ENCODE assay signal across 25 cellular contexts in genomic region chr5:10932426-10932825, GRCh38.
"Had no signal": no experiment of that assay in that cellular context is flagged by ENCODE, and none has a peak within 500 bp of the region (broad histone marks: within the 10 kb centered on the region; RNA-seq: fewer than 3 reads in every experiment).

No MANE protein-coding gene starts in this region.

- H3K4me1 Mint-ChIP-seq: activated CD4-positive, alpha-beta T cell treated with anti-CD3 and anti-CD28 coated beads, Interleukin-2, amount 10 ng/mL, durations not matched to agents 24 days and 14 days; activated T-helper 17 cell treated with anti-CD3 and anti-CD28 coated beads, Interleukin-2, amount 50 U/mL, for 72 hours had no signal

- H3K4me3 Mint-ChIP-seq: activated CD4-positive, alpha-beta T cell treated with anti-CD3 and anti-CD28 coated beads, Interleukin-2, amount 10 ng/mL, durations not matched to agents 24 days and 14 days; activated naive CD4-positive, alpha-beta T cell treated with anti-CD3 and anti-CD28 coated beads for 36 hours; activated naive CD8-positive, alpha-beta T cell; activated T-helper 17 cell treated with anti-CD3 and anti-CD28 coated beads, Interleukin-2, amount 50 U/mL, for 72 hours; T-helper 1 cell treated with Interleukin-12 subunit alpha and Interleukin-12 subunit beta and Interleukin-4 antibody, amounts not matched to agents 30 μg/mL and 1 μg/mL, for 36 hours; WTC11 had no signal

- H3K27me3 ChIP-seq: body of pancreas, Peyer's patch, SJSA1 had no signal

- DNase-seq: activated CD4-positive, alpha-beta T cell treated with anti-CD3 and anti-CD28 coated beads, Interleukin-2, amount 10 ng/mL, durations not matched to agents 24 days and 14 days; activated CD4-positive, alpha-beta T cell treated with anti-CD3 and anti-CD28 coated beads, Interleukin-2, amount 50 U/mL, for 48 hours; activated CD4-positive, CD25-positive, alpha-beta regulatory T cell treated with anti-CD3 and anti-CD28 coated beads, Interleukin-2, amount 50 U/mL, for 72 hours; activated CD8-positive, alpha-beta memory T cell treated with anti-CD3 and anti-CD28 coated beads for 24 hours; activated gamma-delta T cell; activated naive CD4-positive, alpha-beta T cell treated with anti-CD3 and anti-CD28 coated beads for 36 hours; activated T-cell treated with anti-CD3 and anti-CD28 coated beads, Interleukin-2, amount 50 U/mL, for 48 hours; amygdala; body of pancreas; central memory CD4-positive, alpha-beta T cell; Karpas-422; NCI-H1105 treated with DMSO at 0.1 percent for 48 hours; NCI-H146; NCI-H187 treated with DMSO at 0.1 percent for 48 hours; NCI-H2081 treated with DMSO at 0.1 percent for 48 hours; NK-92 treated with Interleukin-12 subunit alpha and Interleukin-12 subunit beta, amount 100 ng/mL, for 24 hours; Peyer's patch; SHP77; T-helper 9 cell had no signal

- ATAC-seq: activated T-helper 17 cell treated with anti-CD3 and anti-CD28 coated beads, Interleukin-2, amount 50 U/mL, for 72 hours; body of pancreas; K562; WTC11 had no signal

- H3K27ac ChIP-seq: body of pancreas, Peyer's patch, SJSA1 had no signal

- H3K36me3 Mint-ChIP-seq: activated naive CD8-positive, alpha-beta T cell; WTC11 had no signal

- H3K9me3 ChIP-seq: body of pancreas, Peyer's patch, SJSA1 had no signal

- FAIRE-seq: K562 had no signal

- H3K36me3 ChIP-seq: Peyer's patch, SJSA1 had no signal

- H3K4me3 ChIP-seq: body of pancreas, K562, Peyer's patch, SJSA1 had no signal

- H3K27ac Mint-ChIP-seq: activated CD4-positive, alpha-beta T cell treated with anti-CD3 and anti-CD28 coated beads, Interleukin-2, amount 10 ng/mL, durations not matched to agents 24 days and 14 days; activated naive CD4-positive, alpha-beta T cell treated with anti-CD3 and anti-CD28 coated beads for 36 hours; activated naive CD8-positive, alpha-beta T cell; activated T-helper 17 cell treated with anti-CD3 and anti-CD28 coated beads, Interleukin-2, amount 50 U/mL, for 72 hours; T-helper 1 cell treated with Interleukin-12 subunit alpha and Interleukin-12 subunit beta and Interleukin-4 antibody, amounts not matched to agents 30 μg/mL and 1 μg/mL, for 36 hours; WTC11 had no signal

- H3K27me3 Mint-ChIP-seq: activated CD4-positive, alpha-beta T cell treated with anti-CD3 and anti-CD28 coated beads, Interleukin-2, amount 10 ng/mL, durations not matched to agents 24 days and 14 days had no signal

- H3K4me1 ChIP-seq: body of pancreas, Peyer's patch, SJSA1 had no signal
